Comparison of ENCODE assay signal across 12 cellular contexts in genomic region chr14:22122227-22123187, GRCh38.
DNase-seq lines count a peak whose midpoint lies in the region; ATAC-seq and TF ChIP-seq lines count a peak whose summit lies in the region.
"Had no signal": no experiment of that assay in that cellular context is flagged by ENCODE, and none has a peak within 500 bp of the region (broad histone marks: within the 10 kb centered on the region; RNA-seq: fewer than 3 reads in every experiment).

No MANE protein-coding gene starts in this region.

- H3K36me3 ChIP-seq in A673 (ENCODE audit: insufficient read depth, low read length, poor library complexity, severe bottlenecking) = no peaks in the 10 kb centered on the region
- H3K36me3 ChIP-seq: right atrium auricular region had no signal

- H3K27me3 Mint-ChIP-seq in T-helper 1 cell treated with Interleukin-12 subunit alpha and Interleukin-12 subunit beta and Interleukin-4 antibody, amounts not matched to agents 30 μg/mL and 1 μg/mL, for 36 hours (ENCODE audit: low read depth) = peaks cover 3% of the 10 kb centered on the region

- TF ChIP-seq CTCF in A673 (conservative IDR thresholded peaks at IDR 0.05; ENCODE audit: low read depth, low read length) (peak; percentile 51), GM12874 (IDR thresholded peaks at IDR 0.05; ENCODE audit: insufficient read depth, low read depth, low read length) (peak; percentile 18; the same call in 1 of the 2 replicates), foreskin keratinocyte (conservative IDR thresholded peaks at IDR 0.05) (peak; percentile 75), coronary artery (IDR thresholded peaks at IDR 0.05) (no peak)

- ATAC-seq in foreskin keratinocyte = peak; percentile 63
- ATAC-seq in HG03175 (IDR thresholded peaks at IDR 0.05; ENCODE audit: unreplicated experiment) = no peak
- ATAC-seq: stimulated activated memory B cell treated with anti-CD40 and anti-IgM and Interleukin-4, amounts not matched to agents 10 μg/mL and 1 μg/mL and 100 μg/mL, for 72 hours had no signal

- peak overlapping the region; percentile 76 for H3K27ac Mint-ChIP-seq in T-helper 1 cell treated with Interleukin-12 subunit alpha and Interleukin-12 subunit beta and Interleukin-4 antibody, amounts not matched to agents 30 μg/mL and 1 μg/mL, for 36 hours
- H3K27ac Mint-ChIP-seq: stimulated activated memory B cell treated with anti-CD40 and anti-IgM and Interleukin-4, amounts not matched to agents 10 μg/mL and 1 μg/mL and 100 μg/mL, for 72 hours had no signal

- CTCF ChIA-PET in A673 (lab: Charles Lee) = interaction anchor here (0.6 to 1.0 kb wide), 4 partner anchors 9 to 253 kb away, joined by 4 to 12 read pairs (median 5); no protein-coding TSS in a partner anchor

- DNase-seq in A673 (ENCODE audit: low spot score) (peak; percentile 26), foreskin keratinocyte (peak in 1 of 2 donors; percentile 47), coronary artery (ENCODE audit: low spot score) (no peak), DMS79 (lab: John Stamatoyannopoulos, UW) (no peak), NCI-H774 (lab: John Stamatoyannopoulos, UW) (no peak)
- DNase-seq: COR-L47, NCI-H226 had no signal

- H3K4me3 Mint-ChIP-seq in T-helper 1 cell treated with Interleukin-12 subunit alpha and Interleukin-12 subunit beta and Interleukin-4 antibody, amounts not matched to agents 30 μg/mL and 1 μg/mL, for 36 hours = peak overlapping the region; percentile 90
- H3K4me3 Mint-ChIP-seq: stimulated activated memory B cell treated with anti-CD40 and anti-IgM and Interleukin-4, amounts not matched to agents 10 μg/mL and 1 μg/mL and 100 μg/mL, for 72 hours had no signal

- intact Hi-C loops in A673 (cut with micrococcal nuclease; ENCODE audit: unreplicated experiment) = no loop called here

- peaks cover 3% of the 10 kb centered on the region for H3K36me3 Mint-ChIP-seq in T-helper 1 cell treated with Interleukin-12 subunit alpha and Interleukin-12 subunit beta and Interleukin-4 antibody, amounts not matched to agents 30 μg/mL and 1 μg/mL, for 36 hours (ENCODE audit: low read depth)
- H3K36me3 Mint-ChIP-seq: stimulated activated memory B cell treated with anti-CD40 and anti-IgM and Interleukin-4, amounts not matched to agents 10 μg/mL and 1 μg/mL and 100 μg/mL, for 72 hours had no signal

- H3K4me1 ChIP-seq in A673 (ENCODE audit: insufficient read depth, low read length, poor library complexity, severe bottlenecking) (peaks cover 3% of the 10 kb centered on the region), foreskin keratinocyte (peaks cover 33% of the 10 kb centered on the region)
- H3K4me1 ChIP-seq: right atrium auricular region had no signal

- H3K9me3 ChIP-seq in A673 (ENCODE audit: low read depth, low read length, poor library complexity, severe bottlenecking) = no peaks in the 10 kb centered on the region

- no peaks in the 10 kb centered on the region for H3K9me3 Mint-ChIP-seq in T-helper 1 cell treated with Interleukin-12 subunit alpha and Interleukin-12 subunit beta and Interleukin-4 antibody, amounts not matched to agents 30 μg/mL and 1 μg/mL, for 36 hours

- peaks cover 18% of the 10 kb centered on the region for H3K4me1 Mint-ChIP-seq in T-helper 1 cell treated with Interleukin-12 subunit alpha and Interleukin-12 subunit beta and Interleukin-4 antibody, amounts not matched to agents 30 μg/mL and 1 μg/mL, for 36 hours (ENCODE audit: low read depth)

- H3K27ac ChIP-seq in A673 (ENCODE audit: low read depth, low read length, poor library complexity, severe bottlenecking) = no peak overlapping the region
- H3K27ac ChIP-seq in foreskin keratinocyte = peak overlapping the region; percentile 57
- H3K27ac ChIP-seq in coronary artery = no peak overlapping the region
- H3K27ac ChIP-seq: right atrium auricular region had no signal

- H3K4me3 ChIP-seq in A673 (ENCODE audit: low read depth, low read length, poor library complexity, severe bottlenecking) (no peak overlapping the region), coronary artery (no peak overlapping the region)
- H3K4me3 ChIP-seq: right atrium auricular region had no signal

- H3K27me3 ChIP-seq in A673 (replicated peaks; ENCODE audit: insufficient read depth, low read depth, low read length, poor library complexity) (peaks cover 3% of the 10 kb centered on the region), foreskin keratinocyte (no peaks in the 10 kb centered on the region)
- H3K27me3 ChIP-seq: right atrium auricular region had no signal

- BruUV-seq in A673 (replicated peaks; lab: Mats Ljungman, UMichigan) = no TSS peak

- POLR2A ChIA-PET in A673 (lab: Charles Lee; ENCODE audit: low non-redundant PET) = no interaction called here
